In genomic region chr2:205947621-205948495, GRCh38 we compare ENCODE assay signal across 9 cellular contexts.
DNase-seq lines count a peak whose midpoint lies in the region; ATAC-seq and TF ChIP-seq lines count a peak whose summit lies in the region.
"Had no signal": no experiment of that assay in that cellular context is flagged by ENCODE, and none has a peak within 500 bp of the region (broad histone marks: within the 10 kb centered on the region; RNA-seq: fewer than 3 reads in every experiment).

No MANE protein-coding gene starts in this region.

- H3K9me2 ChIP-seq in GM23338 (ENCODE audit: insufficient read depth), result no peaks in the 10 kb centered on the region

- no peak overlapping the region for H2AFZ ChIP-seq in GM23338

- H3K36me3 Mint-ChIP-seq in GM23338 (ENCODE audit: low read depth), result peaks cover 11% of the 10 kb centered on the region

- H3K4me2 ChIP-seq in GM23338, result no peak overlapping the region

- H3K27me3 Mint-ChIP-seq in GM23338 (ENCODE audit: insufficient read depth, low read depth, poor library complexity), result peaks cover 5% of the 10 kb centered on the region

- no peaks in the 10 kb centered on the region for H3K4me1 ChIP-seq in GM23338 (ENCODE audit: insufficient read depth)

- peak; percentile 46 for DNase-seq in GM04504 (ENCODE audit: low read depth)
- peak; percentile 86 for DNase-seq in GM23338 (ENCODE audit: low spot score)
- peak; percentile 51 for DNase-seq in M059J (ENCODE audit: low read depth)
- peak; percentile 10 for DNase-seq in activated naive CD8-positive, alpha-beta T cell treated with anti-CD3 and anti-CD28 coated beads, Interleukin-2, amount 50 U/mL, for 16 hours (ENCODE audit: low read depth, low spot score)
- peak; percentile 63 for DNase-seq in left cardiac atrium
- peak; percentile 83 for DNase-seq in sciatic nerve (ENCODE audit: low spot score)

- H3K27ac ChIP-seq in GM23338 (ENCODE audit: low read depth), result no peak overlapping the region
- H3K27ac ChIP-seq: skin epidermis had no signal

- no peaks in the 10 kb centered on the region for H3K27me3 ChIP-seq in GM23338 (ENCODE audit: insufficient read depth)

- H3K79me2 ChIP-seq in GM23338 (replicated peaks; ENCODE audit: insufficient read depth), result no peaks in the 10 kb centered on the region

- peaks cover 15% of the 10 kb centered on the region for H3K9me3 Mint-ChIP-seq in GM23338

- peaks cover 21% of the 10 kb centered on the region for H3K4me1 Mint-ChIP-seq in GM23338

- H3K4me3 Mint-ChIP-seq in GM23338, result no peak overlapping the region

- intact Hi-C loops in left cardiac atrium (cut with DNase I) (no loop called here), sciatic nerve (cut with DNase I) (no loop called here)

- H3K27ac Mint-ChIP-seq in GM23338, result no peak overlapping the region

- H3K4me3 ChIP-seq in GM23338, result no peak overlapping the region
- H3K4me3 ChIP-seq: skin epidermis had no signal

- peak; percentile 98 to 99 for TF ChIP-seq CTCF in GM23338 (conservative IDR thresholded peaks at IDR 0.05; ENCODE audit: low read depth in 2 of 2)

- H3F3A ChIP-seq in GM23338 (replicated peaks; ENCODE audit: low read depth), result no peaks in the 10 kb centered on the region

- no peaks in the 10 kb centered on the region for H4K20me1 ChIP-seq in GM23338 (replicated peaks; ENCODE audit: insufficient read depth)

- H3K36me3 ChIP-seq in GM23338 (ENCODE audit: insufficient read depth), result no peaks in the 10 kb centered on the region

- ATAC-seq in GM23338 (peak; percentile 85), SK-N-SH treated with all-trans-retinoic acid at 6 μM for 48 hours (peak; percentile 94), left cardiac atrium (peak; percentile 91 to 94), sciatic nerve (peak; percentile 95), HG03039 (IDR thresholded peaks at IDR 0.05; ENCODE audit: unreplicated experiment) (no peak)

TF ChIP-seq in GM23338, 12 proteins besides CTCF, POLR2A, EP300 and RAD21 (continues in another document):
- TF ChIP-seq JUNB (IDR thresholded peaks at IDR 0.05; ENCODE audit: unreplicated experiment) (no peak), ZNF114 (CRISPR knock-in tag; IDR thresholded peaks at IDR 0.05) (no peak), CREB1 (CRISPR knock-in tag; IDR thresholded peaks at IDR 0.05; ENCODE audit: low read depth) (no peak), EZH2phosphoT487 (IDR thresholded peaks at IDR 0.05; ENCODE audit: unreplicated experiment) (no peak)
- TF ChIP-seq, protein P1, sequence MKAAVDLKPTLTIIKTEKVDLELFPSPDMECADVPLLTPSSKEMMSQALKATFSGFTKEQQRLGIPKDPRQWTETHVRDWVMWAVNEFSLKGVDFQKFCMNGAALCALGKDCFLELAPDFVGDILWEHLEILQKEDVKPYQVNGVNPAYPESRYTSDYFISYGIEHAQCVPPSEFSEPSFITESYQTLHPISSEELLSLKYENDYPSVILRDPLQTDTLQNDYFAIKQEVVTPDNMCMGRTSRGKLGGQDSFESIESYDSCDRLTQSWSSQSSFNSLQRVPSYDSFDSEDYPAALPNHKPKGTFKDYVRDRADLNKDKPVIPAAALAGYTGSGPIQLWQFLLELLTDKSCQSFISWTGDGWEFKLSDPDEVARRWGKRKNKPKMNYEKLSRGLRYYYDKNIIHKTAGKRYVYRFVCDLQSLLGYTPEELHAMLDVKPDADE (IDR thresholded peaks at IDR 0.05), result no peak

TF ChIP-seq in SK-N-SH treated with all-trans-retinoic acid at 6 μM for 48 hours, 23 proteins besides CTCF, POLR2A, EP300 and RAD21:
- TF ChIP-seq GLIS3 (CRISPR knock-in tag; IDR thresholded peaks at IDR 0.05), result no peak

Comparison
In these comparisons a context has a peak if more than half of its experiments do, and no peak if none do; other contexts are left out.
1. DNase-seq: peak in every context shown above with its lines; median percentile 86 in GM23338; 83 in sciatic nerve; 63 in left cardiac atrium; 51 in M059J; 46 in GM04504; 10 in activated naive CD8-positive, alpha-beta T cell treated with anti-CD3 and anti-CD28 coated beads, Interleukin-2, amount 50 U/mL, for 16 hours.